1 cellular context compared by ENCODE assay signal in genomic region chr17:6683081-6683684, GRCh38.
TF ChIP-seq lines count a peak whose summit lies in the region.

No MANE protein-coding gene starts in this region.

TF ChIP-seq in HepG2, 621 proteins besides CTCF, POLR2A, EP300 and RAD21 (continued from another document and continues in another):
- TF ChIP-seq SALL1 (CRISPR knock-in tag; IDR thresholded peaks at IDR 0.05) (peak; percentile 38; the same call in 1 of the 2 replicates), ZNF557 (CRISPR knock-in tag; IDR thresholded peaks at IDR 0.05) (no peak), ZNF275 (CRISPR knock-in tag; IDR thresholded peaks at IDR 0.05; ENCODE audit: borderline replicate concordance) (no peak), NR2F6 (IDR thresholded peaks at IDR 0.05) (peak; percentile 86), NR2F6 (CRISPR knock-in tag; IDR thresholded peaks at IDR 0.05) (peak; percentile 78), ZNF644 (CRISPR knock-in tag; IDR thresholded peaks at IDR 0.05; ENCODE audit: low read depth) (peak; percentile 14; the same call in 1 of the 2 replicates), GZF1 (CRISPR knock-in tag; IDR thresholded peaks at IDR 0.05) (peak; percentile 73; the same call in 1 of the 2 replicates), ZNF124 (CRISPR knock-in tag; IDR thresholded peaks at IDR 0.05) (0 out of 2 replicates have a peak, but pooled peaks have one; percentile 16), RXRB (CRISPR knock-in tag; IDR thresholded peaks at IDR 0.05; ENCODE audit: borderline replicate concordance) (peak; percentile 55; the same call in 1 of the 2 replicates), PRDM4 (CRISPR knock-in tag; IDR thresholded peaks at IDR 0.05; ENCODE audit: borderline replicate concordance) (no peak), BRD4 (CRISPR knock-in tag; IDR thresholded peaks at IDR 0.05) (peak; percentile 25; the same call in 1 of the 2 replicates), KLF16 (CRISPR knock-in tag; IDR thresholded peaks at IDR 0.05) (peak in 1 of 2 experiments; percentile 53; a peak in 2 of 4 replicates), HOXA5 (CRISPR knock-in tag; IDR thresholded peaks at IDR 0.05) (peak; percentile 65; the same call in 1 of the 2 replicates), KDM5B (CRISPR knock-in tag; IDR thresholded peaks at IDR 0.05; ENCODE audit: borderline replicate concordance) (0 out of 2 replicates have a peak, but pooled peaks have one; percentile 18), NCOA2 (CRISPR knock-in tag; IDR thresholded peaks at IDR 0.05) (peak; percentile 76), POLR2AphosphoS5 (IDR thresholded peaks at IDR 0.05; ENCODE audit: low read depth, low read length) (peak; percentile 17; the same call in 1 of the 2 replicates), TBX3 (IDR thresholded peaks at IDR 0.05; ENCODE audit: borderline replicate concordance) (peak; percentile 72; the same call in 1 of the 2 replicates), ZNF503 (CRISPR knock-in tag; IDR thresholded peaks at IDR 0.05) (peak; percentile 79; the same call in 1 of the 2 replicates), ZNF772 (CRISPR knock-in tag; IDR thresholded peaks at IDR 0.05) (0 out of 2 replicates have a peak, but pooled peaks have one; percentile 47)
- TF ChIP-seq, protein P1, sequence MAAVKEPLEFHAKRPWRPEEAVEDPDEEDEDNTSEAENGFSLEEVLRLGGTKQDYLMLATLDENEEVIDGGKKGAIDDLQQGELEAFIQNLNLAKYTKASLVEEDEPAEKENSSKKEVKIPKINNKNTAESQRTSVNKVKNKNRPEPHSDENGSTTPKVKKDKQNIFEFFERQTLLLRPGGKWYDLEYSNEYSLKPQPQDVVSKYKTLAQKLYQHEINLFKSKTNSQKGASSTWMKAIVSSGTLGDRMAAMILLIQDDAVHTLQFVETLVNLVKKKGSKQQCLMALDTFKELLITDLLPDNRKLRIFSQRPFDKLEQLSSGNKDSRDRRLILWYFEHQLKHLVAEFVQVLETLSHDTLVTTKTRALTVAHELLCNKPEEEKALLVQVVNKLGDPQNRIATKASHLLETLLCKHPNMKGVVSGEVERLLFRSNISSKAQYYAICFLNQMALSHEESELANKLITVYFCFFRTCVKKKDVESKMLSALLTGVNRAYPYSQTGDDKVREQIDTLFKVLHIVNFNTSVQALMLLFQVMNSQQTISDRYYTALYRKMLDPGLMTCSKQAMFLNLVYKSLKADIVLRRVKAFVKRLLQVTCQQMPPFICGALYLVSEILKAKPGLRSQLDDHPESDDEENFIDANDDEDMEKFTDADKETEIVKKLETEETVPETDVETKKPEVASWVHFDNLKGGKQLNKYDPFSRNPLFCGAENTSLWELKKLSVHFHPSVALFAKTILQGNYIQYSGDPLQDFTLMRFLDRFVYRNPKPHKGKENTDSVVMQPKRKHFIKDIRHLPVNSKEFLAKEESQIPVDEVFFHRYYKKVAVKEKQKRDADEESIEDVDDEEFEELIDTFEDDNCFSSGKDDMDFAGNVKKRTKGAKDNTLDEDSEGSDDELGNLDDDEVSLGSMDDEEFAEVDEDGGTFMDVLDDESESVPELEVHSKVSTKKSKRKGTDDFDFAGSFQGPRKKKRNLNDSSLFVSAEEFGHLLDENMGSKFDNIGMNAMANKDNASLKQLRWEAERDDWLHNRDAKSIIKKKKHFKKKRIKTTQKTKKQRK (IDR thresholded peaks at IDR 0.05; ENCODE audit: low read length), result no peak
- TF ChIP-seq, protein P2, sequence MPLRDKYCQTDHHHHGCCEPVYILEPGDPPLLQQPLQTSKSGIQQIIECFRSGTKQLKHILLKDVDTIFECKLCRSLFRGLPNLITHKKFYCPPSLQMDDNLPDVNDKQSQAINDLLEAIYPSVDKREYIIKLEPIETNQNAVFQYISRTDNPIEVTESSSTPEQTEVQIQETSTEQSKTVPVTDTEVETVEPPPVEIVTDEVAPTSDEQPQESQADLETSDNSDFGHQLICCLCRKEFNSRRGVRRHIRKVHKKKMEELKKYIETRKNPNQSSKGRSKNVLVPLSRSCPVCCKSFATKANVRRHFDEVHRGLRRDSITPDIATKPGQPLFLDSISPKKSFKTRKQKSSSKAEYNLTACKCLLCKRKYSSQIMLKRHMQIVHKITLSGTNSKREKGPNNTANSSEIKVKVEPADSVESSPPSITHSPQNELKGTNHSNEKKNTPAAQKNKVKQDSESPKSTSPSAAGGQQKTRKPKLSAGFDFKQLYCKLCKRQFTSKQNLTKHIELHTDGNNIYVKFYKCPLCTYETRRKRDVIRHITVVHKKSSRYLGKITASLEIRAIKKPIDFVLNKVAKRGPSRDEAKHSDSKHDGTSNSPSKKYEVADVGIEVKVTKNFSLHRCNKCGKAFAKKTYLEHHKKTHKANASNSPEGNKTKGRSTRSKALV (CRISPR knock-in tag; IDR thresholded peaks at IDR 0.05), result peak; percentile 65; the same call in 1 of the 2 replicates
- TF ChIP-seq, protein P3, sequence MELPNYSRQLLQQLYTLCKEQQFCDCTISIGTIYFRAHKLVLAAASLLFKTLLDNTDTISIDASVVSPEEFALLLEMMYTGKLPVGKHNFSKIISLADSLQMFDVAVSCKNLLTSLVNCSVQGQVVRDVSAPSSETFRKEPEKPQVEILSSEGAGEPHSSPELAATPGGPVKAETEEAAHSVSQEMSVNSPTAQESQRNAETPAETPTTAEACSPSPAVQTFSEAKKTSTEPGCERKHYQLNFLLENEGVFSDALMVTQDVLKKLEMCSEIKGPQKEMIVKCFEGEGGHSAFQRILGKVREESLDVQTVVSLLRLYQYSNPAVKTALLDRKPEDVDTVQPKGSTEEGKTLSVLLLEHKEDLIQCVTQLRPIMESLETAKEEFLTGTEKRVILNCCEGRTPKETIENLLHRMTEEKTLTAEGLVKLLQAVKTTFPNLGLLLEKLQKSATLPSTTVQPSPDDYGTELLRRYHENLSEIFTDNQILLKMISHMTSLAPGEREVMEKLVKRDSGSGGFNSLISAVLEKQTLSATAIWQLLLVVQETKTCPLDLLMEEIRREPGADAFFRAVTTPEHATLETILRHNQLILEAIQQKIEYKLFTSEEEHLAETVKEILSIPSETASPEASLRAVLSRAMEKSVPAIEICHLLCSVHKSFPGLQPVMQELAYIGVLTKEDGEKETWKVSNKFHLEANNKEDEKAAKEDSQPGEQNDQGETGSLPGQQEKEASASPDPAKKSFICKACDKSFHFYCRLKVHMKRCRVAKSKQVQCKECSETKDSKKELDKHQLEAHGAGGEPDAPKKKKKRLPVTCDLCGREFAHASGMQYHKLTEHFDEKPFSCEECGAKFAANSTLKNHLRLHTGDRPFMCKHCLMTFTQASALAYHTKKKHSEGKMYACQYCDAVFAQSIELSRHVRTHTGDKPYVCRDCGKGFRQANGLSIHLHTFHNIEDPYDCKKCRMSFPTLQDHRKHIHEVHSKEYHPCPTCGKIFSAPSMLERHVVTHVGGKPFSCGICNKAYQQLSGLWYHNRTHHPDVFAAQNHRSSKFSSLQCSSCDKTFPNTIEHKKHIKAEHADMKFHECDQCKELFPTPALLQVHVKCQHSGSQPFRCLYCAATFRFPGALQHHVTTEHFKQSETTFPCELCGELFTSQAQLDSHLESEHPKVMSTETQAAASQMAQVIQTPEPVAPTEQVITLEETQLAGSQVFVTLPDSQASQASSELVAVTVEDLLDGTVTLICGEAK (IDR thresholded peaks at IDR 0.05), result no peak
- TF ChIP-seq, protein P3 (CRISPR knock-in tag; IDR thresholded peaks at IDR 0.05), result no peak; the same call in 1 of the 2 replicates
- TF ChIP-seq, protein P4, sequence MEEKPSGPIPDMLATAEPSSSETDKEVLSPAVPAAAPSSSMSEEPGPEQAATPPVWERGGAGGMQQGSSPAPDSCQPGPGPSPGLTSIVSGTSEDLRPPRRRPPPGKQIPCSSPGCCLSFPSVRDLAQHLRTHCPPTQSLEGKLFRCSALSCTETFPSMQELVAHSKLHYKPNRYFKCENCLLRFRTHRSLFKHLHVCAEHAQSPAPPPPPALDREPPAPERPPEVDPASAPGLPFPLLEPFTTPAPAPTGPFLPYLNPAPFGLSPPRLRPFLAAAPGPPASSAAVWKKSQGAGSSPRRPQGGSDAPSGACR (CRISPR knock-in tag; IDR thresholded peaks at IDR 0.05), result peak; percentile 46; the same call in 1 of the 2 replicates
- TF ChIP-seq, protein P5, sequence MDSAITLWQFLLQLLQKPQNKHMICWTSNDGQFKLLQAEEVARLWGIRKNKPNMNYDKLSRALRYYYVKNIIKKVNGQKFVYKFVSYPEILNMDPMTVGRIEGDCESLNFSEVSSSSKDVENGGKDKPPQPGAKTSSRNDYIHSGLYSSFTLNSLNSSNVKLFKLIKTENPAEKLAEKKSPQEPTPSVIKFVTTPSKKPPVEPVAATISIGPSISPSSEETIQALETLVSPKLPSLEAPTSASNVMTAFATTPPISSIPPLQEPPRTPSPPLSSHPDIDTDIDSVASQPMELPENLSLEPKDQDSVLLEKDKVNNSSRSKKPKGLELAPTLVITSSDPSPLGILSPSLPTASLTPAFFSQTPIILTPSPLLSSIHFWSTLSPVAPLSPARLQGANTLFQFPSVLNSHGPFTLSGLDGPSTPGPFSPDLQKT (CRISPR knock-in tag; IDR thresholded peaks at IDR 0.05; ENCODE audit: borderline replicate concordance), result no peak
- TF ChIP-seq, protein P6, sequence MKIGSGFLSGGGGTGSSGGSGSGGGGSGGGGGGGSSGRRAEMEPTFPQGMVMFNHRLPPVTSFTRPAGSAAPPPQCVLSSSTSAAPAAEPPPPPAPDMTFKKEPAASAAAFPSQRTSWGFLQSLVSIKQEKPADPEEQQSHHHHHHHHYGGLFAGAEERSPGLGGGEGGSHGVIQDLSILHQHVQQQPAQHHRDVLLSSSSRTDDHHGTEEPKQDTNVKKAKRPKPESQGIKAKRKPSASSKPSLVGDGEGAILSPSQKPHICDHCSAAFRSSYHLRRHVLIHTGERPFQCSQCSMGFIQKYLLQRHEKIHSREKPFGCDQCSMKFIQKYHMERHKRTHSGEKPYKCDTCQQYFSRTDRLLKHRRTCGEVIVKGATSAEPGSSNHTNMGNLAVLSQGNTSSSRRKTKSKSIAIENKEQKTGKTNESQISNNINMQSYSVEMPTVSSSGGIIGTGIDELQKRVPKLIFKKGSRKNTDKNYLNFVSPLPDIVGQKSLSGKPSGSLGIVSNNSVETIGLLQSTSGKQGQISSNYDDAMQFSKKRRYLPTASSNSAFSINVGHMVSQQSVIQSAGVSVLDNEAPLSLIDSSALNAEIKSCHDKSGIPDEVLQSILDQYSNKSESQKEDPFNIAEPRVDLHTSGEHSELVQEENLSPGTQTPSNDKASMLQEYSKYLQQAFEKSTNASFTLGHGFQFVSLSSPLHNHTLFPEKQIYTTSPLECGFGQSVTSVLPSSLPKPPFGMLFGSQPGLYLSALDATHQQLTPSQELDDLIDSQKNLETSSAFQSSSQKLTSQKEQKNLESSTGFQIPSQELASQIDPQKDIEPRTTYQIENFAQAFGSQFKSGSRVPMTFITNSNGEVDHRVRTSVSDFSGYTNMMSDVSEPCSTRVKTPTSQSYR (CRISPR knock-in tag; IDR thresholded peaks at IDR 0.05; ENCODE audit: borderline replicate concordance), result no peak; the same call in 1 of the 2 replicates
